ENCODE assay signal across 19 cellular contexts in the genomic region with DNA sequence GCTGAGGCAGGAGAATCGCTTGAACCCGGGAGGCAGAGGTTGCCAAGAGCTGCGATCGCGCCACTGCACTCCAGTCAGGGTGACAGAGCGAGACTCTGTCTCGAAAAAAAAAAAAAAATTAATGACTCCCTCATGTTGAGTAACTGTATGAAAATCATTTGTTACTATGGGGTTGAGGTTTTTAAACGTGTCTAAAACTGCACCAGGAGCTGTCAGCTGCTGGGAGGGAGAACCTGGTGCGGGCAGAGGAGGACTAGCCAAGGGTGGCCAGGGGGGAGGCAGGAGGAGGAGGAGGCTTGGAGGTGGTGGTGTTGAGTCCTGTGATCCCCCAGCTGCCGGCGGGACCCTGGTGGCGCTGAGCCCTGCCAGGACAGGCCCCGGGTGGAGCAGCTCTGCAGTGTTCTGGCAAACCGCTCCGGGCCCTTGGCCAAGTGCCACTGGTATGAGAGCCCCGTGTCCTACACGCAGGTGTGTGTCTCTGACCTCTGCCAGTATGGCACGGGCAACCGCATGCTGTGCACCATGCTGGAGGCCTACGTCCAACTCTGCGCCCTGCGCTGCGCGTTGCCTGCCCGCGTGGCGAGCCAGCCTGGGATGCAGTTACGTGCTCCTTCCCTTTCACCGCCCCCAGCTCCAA. TPM values are rescaled to one million over a fixed set of nuclear protein-coding genes. Genes with fewer than 3 reads are reported as not detected.
DNase-seq lines count a peak whose midpoint lies in the region; ATAC-seq and TF ChIP-seq lines count a peak whose summit lies in the region.
"Had no signal": no experiment of that assay in that cellular context is flagged by ENCODE, and none has a peak within 500 bp of the region (broad histone marks: within the 10 kb centered on the region; RNA-seq: fewer than 3 reads in every experiment).

No MANE protein-coding gene starts in this region.

- H3K36me3 ChIP-seq in HEK293 (ENCODE audit: control insufficient read depth in 2 of 2, insufficient read depth in 1 of 2, low read length in 2 of 2) = no peaks in the 10 kb centered on the region; a peak in 1 of 3 replicates
- no peaks in the 10 kb centered on the region for H3K36me3 ChIP-seq in body of pancreas (replicated peaks in 1 of 2; ENCODE audit: insufficient read depth in 1 of 2, low read depth in 2 of 2)
- H3K36me3 ChIP-seq: ascending aorta, HAP-1 had no signal

- H3K4me3 ChIP-seq in HEK293 (ENCODE audit: low read depth, low read length) (no peak overlapping the region), body of pancreas (no peak overlapping the region)
- H3K4me3 ChIP-seq: ascending aorta, HAP-1 had no signal

- DNase-seq in body of pancreas (peak; percentile 88 to 95 (median 92)), left ventricle myocardium superior (peak; percentile 80), substantia nigra (lab: John Stamatoyannopoulos, UW) (peak in 4 of 49 donors; percentile 23 to 98 (median 46)), NCI-H774 (lab: John Stamatoyannopoulos, UW) (no peak)
- no peak for DNase-seq in central memory CD4-positive, alpha-beta T cell
- DNase-seq: activated CD4-positive, CD25-positive, alpha-beta regulatory T cell; activated gamma-delta T cell; EL; hippocampal formation; kidney glomerular epithelial cell; NCI-H1930; SHP77; T-helper 17 cell had no signal

- no peak overlapping the region for H3K27ac ChIP-seq in HEK293 (ENCODE audit: extremely low read depth, low read depth, low read length)
- H3K27ac ChIP-seq in body of pancreas = peak overlapping the region; percentile 34 to 65 (median 63)
- peak overlapping the region; percentile 66 for H3K27ac ChIP-seq in substantia nigra (ENCODE audit: low read depth, low read length, poor library complexity, severe bottlenecking)
- H3K27ac ChIP-seq: ascending aorta had no signal

- H3K4me1 ChIP-seq in HEK293 (ENCODE audit: control insufficient read depth, insufficient read depth, low read length) (no peaks in the 10 kb centered on the region), body of pancreas (peaks cover 12% of the 10 kb centered on the region)
- H3K4me1 ChIP-seq: ascending aorta, HAP-1 had no signal

- peak; percentile 91 for ATAC-seq in body of pancreas
- peak; percentile 91 for ATAC-seq in left ventricle myocardium superior
- ATAC-seq in SK-N-SH treated with all-trans-retinoic acid at 6 μM for 48 hours = no peak
- ATAC-seq: T-helper 17 cell had no signal

- 42 to 47% methylated on average over 11 to 29 of the region's 29 CpGs for WGBS in body of pancreas, 2 donors

- no peaks in the 10 kb centered on the region for H3K9me3 ChIP-seq in HEK293 (ENCODE audit: control insufficient read depth, insufficient read depth, low read depth, low read length)
- H3K9me3 ChIP-seq in body of pancreas = no peaks in the 10 kb centered on the region
- H3K9me3 ChIP-seq: ascending aorta, HAP-1 had no signal

- intact Hi-C loops in body of pancreas (cut with DNase I) = no loop called here
- intact Hi-C loops in left ventricle myocardium superior (cut with micrococcal nuclease) = no loop called here

- POLR2A ChIA-PET in HEK293 (lab: Yijun Ruan, JAX) = interaction anchor here (0.6 kb wide), 1 partner anchor 15 kb away, joined by 3 read pairs; no protein-coding TSS in a partner anchor

- TF ChIP-seq CTCF in HEK293 (tag by site-specific recombination; IDR thresholded peaks at IDR 0.05) (no peak), body of pancreas (IDR thresholded peaks at IDR 0.05) (peak in 1 of 7 experiments; percentile 4)

- CTCF ChIA-PET in HEK293 (lab: Yijun Ruan, JAX) = interaction anchor here (0.8 to 3.5 kb wide), 9 partner anchors 7 to 43 kb away, joined by 3 to 25 read pairs (median 6); a partner anchor contains a TSS

- TF ChIP-seq POLR2A in body of pancreas (IDR thresholded peaks at IDR 0.05) = peak in 1 of 3 donors; percentile 16

- no peaks in the 10 kb centered on the region for H3K27me3 ChIP-seq in body of pancreas
- H3K27me3 ChIP-seq: ascending aorta had no signal

TF ChIP-seq in HEK293, 187 proteins besides CTCF, POLR2A, EP300 and RAD21 (continues in another document):
- TF ChIP-seq ZNF76 (tag by site-specific recombination; IDR thresholded peaks at IDR 0.05; ENCODE audit: borderline replicate concordance, low read depth) (no peak), ZNF311 (tag by site-specific recombination; IDR thresholded peaks at IDR 0.05; ENCODE audit: borderline replicate concordance) (no peak), ZNF664 (tag by site-specific recombination; IDR thresholded peaks at IDR 0.05) (no peak), SP2 (tag by site-specific recombination; IDR thresholded peaks at IDR 0.05) (0 out of 2 replicates have a peak, but pooled peaks have one; percentile 9), OVOL3 (tag by site-specific recombination; IDR thresholded peaks at IDR 0.05) (no peak), ZNF626 (tag by site-specific recombination; IDR thresholded peaks at IDR 0.05) (no peak), ZNF292 (tag by site-specific recombination; IDR thresholded peaks at IDR 0.05; ENCODE audit: borderline replicate concordance, low read depth) (no peak), ZNF600 (tag by site-specific recombination; IDR thresholded peaks at IDR 0.05) (peak; percentile 77), ZNF391 (tag by site-specific recombination; IDR thresholded peaks at IDR 0.05; ENCODE audit: borderline replicate concordance, low read depth) (no peak), ZNF138 (tag by site-specific recombination; IDR thresholded peaks at IDR 0.05; ENCODE audit: borderline replicate concordance) (no peak), ZNF473 (tag by site-specific recombination; IDR thresholded peaks at IDR 0.05) (no peak), ZNF501 (tag by site-specific recombination; IDR thresholded peaks at IDR 0.05) (no peak)
- TF ChIP-seq, protein P1, sequence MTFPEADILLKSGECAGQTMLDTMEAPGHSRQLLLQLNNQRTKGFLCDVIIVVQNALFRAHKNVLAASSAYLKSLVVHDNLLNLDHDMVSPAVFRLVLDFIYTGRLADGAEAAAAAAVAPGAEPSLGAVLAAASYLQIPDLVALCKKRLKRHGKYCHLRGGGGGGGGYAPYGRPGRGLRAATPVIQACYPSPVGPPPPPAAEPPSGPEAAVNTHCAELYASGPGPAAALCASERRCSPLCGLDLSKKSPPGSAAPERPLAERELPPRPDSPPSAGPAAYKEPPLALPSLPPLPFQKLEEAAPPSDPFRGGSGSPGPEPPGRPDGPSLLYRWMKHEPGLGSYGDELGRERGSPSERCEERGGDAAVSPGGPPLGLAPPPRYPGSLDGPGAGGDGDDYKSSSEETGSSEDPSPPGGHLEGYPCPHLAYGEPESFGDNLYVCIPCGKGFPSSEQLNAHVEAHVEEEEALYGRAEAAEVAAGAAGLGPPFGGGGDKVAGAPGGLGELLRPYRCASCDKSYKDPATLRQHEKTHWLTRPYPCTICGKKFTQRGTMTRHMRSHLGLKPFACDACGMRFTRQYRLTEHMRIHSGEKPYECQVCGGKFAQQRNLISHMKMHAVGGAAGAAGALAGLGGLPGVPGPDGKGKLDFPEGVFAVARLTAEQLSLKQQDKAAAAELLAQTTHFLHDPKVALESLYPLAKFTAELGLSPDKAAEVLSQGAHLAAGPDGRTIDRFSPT (tag by site-specific recombination; IDR thresholded peaks at IDR 0.05) = peak; percentile 44; the same call in 1 of the 2 replicates

TF ChIP-seq in SK-N-SH treated with all-trans-retinoic acid at 6 μM for 48 hours, 23 proteins besides CTCF, POLR2A, EP300 and RAD21:
- TF ChIP-seq, protein P2, sequence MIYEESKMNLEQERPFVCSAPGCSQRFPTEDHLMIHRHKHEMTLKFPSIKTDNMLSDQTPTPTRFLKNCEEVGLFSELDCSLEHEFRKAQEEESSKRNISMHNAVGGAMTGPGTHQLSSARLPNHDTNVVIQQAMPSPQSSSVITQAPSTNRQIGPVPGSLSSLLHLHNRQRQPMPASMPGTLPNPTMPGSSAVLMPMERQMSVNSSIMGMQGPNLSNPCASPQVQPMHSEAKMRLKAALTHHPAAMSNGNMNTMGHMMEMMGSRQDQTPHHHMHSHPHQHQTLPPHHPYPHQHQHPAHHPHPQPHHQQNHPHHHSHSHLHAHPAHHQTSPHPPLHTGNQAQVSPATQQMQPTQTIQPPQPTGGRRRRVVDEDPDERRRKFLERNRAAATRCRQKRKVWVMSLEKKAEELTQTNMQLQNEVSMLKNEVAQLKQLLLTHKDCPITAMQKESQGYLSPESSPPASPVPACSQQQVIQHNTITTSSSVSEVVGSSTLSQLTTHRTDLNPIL (CRISPR knock-in tag; IDR thresholded peaks at IDR 0.05; ENCODE audit: low read depth) = no peak
- TF ChIP-seq ZC3H10 (CRISPR knock-in tag; IDR thresholded peaks at IDR 0.05) (no peak), TOX (CRISPR knock-in tag; IDR thresholded peaks at IDR 0.05; ENCODE audit: borderline replicate concordance) (no peak), ESRRG (CRISPR knock-in tag; IDR thresholded peaks at IDR 0.05) (no peak), SNAI2 (CRISPR knock-in tag; IDR thresholded peaks at IDR 0.05) (no peak), PPARA (CRISPR knock-in tag; IDR thresholded peaks at IDR 0.05; ENCODE audit: borderline replicate concordance) (no peak), CSDC2 (CRISPR knock-in tag; IDR thresholded peaks at IDR 0.05) (no peak), ARNTL (CRISPR knock-in tag; IDR thresholded peaks at IDR 0.05; ENCODE audit: borderline replicate concordance, low read depth) (no peak), ZNF565 (CRISPR knock-in tag; conservative IDR thresholded peaks at IDR 0.05; ENCODE audit: low read depth) (no peak), ZFP3 (CRISPR knock-in tag; IDR thresholded peaks at IDR 0.05) (no peak), OSR1 (CRISPR knock-in tag; IDR thresholded peaks at IDR 0.05) (no peak)

RNA-seq across cellular contexts. Expression of a gene that starts 17.1 kb away (rescaled TPM):
- total RNA-seq in body of pancreas (10 to 100 TPM; 13.5 to 51.6 TPM), left ventricle myocardium superior (3.1 TPM)
- total RNA-seq: ascending aorta, fibroblast of lung, posterior vena cava, T-helper 17 cell had no signal

RNA-seq across cellular contexts. Expression of a gene that starts 36.3 kb away (rescaled TPM):
- total RNA-seq in body of pancreas (1 to 10 TPM; 1.6 to 3.9 TPM), left ventricle myocardium superior (9.0 TPM)

RNA-seq across cellular contexts. Expression of a gene that starts 40.1 kb away (rescaled TPM):
- total RNA-seq in body of pancreas (1 to 10 TPM; 1.6 to 9.1 TPM), left ventricle myocardium superior (489 TPM)

RNA-seq across cellular contexts. Expression of a gene that starts 44.5 kb away (rescaled TPM):
- total RNA-seq in body of pancreas (1 to 10 TPM in 1 of 2 donors, under 1 TPM in 1; 0.52 to 1.3 TPM), left ventricle myocardium superior (not detected)
- total RNA-seq: ascending aorta, fibroblast of lung had no signal

RNA-seq across cellular contexts. Expression of a gene that starts 56.0 kb away (rescaled TPM):
- total RNA-seq in body of pancreas (10 to 100 TPM; 11.5 to 17.1 TPM), left ventricle myocardium superior (21.2 TPM)

Comparison
In these comparisons a context has a peak if more than half of its experiments do, and no peak if none do; other contexts are left out.
1. DNase-seq: peak in body of pancreas (4 of 4) and left ventricle myocardium superior (single experiment); none in NCI-H774 (single experiment) and central memory CD4-positive, alpha-beta T cell (single experiment).
2. RNA of a gene that starts 40.1 kb away (total RNA-seq): 489 TPM in left ventricle myocardium superior (single experiment); 1.6 to 9.1 TPM in body of pancreas; every median in the first group is over 10 times any median in the second.